In genomic region chr21:21332492-21332891, GRCh38 we compare ENCODE assay signal across 22 cellular contexts.
DNase-seq lines count a peak whose midpoint lies in the region; ATAC-seq, FAIRE-seq and TF ChIP-seq lines count a peak whose summit lies in the region.
"Had no signal": no experiment of that assay in that cellular context is flagged by ENCODE, and none has a peak within 500 bp of the region (broad histone marks: within the 10 kb centered on the region; RNA-seq: fewer than 3 reads in every experiment).

No MANE protein-coding gene starts in this region.

- no peak for TF ChIP-seq POLR2A in K562 (conservative IDR thresholded peaks at IDR 0.05)

- H3K27ac ChIP-seq in SU-DHL-6 (ENCODE audit: low read depth, low read length), result no peak overlapping the region
- H3K27ac ChIP-seq in K562 (ENCODE audit: extremely low read depth, low read depth, low read length), result no peak overlapping the region
- no peak overlapping the region for H3K27ac ChIP-seq in naive thymus-derived CD4-positive, alpha-beta T cell (ENCODE audit: low read depth, low read length)
- H3K27ac ChIP-seq: BLaER1 treated with 17β-estradiol and CSF1 and Interleukin-3, amounts not matched to agents 10 nM and 100 nM had no signal

- no peaks in the 10 kb centered on the region for H3K9me1 ChIP-seq in K562 (ENCODE audit: control insufficient read depth, insufficient read depth, low read length)

- H3K4me1 Mint-ChIP-seq in naive thymus-derived CD4-positive, alpha-beta T cell, result no peaks in the 10 kb centered on the region
- H3K4me1 Mint-ChIP-seq: CD14-positive monocyte; CD8-positive, alpha-beta memory T cell had no signal

- TF ChIP-seq RAD21 in K562 (CRISPR knock-in tag; conservative IDR thresholded peaks at IDR 0.05 in 1 of 2, IDR thresholded peaks at IDR 0.05 in 1 of 2), result no peak

- H3K4me2 ChIP-seq in SU-DHL-6 (ENCODE audit: low read depth, low read length, poor library complexity, severe bottlenecking) (no peak overlapping the region), K562 (ENCODE audit: insufficient read depth, low read length) (no peak overlapping the region)
- H3K4me2 ChIP-seq: BLaER1 treated with 17β-estradiol and CSF1 and Interleukin-3, amounts not matched to agents 10 nM and 100 nM; GM23338 had no signal

- no TSS peak for BruUV-seq in K562 (replicated peaks; lab: Mats Ljungman, UMichigan)

- no peaks in the 10 kb centered on the region for H3K9me2 ChIP-seq in SU-DHL-6 (replicated peaks; ENCODE audit: insufficient read depth, low read length)

- H3K9me3 ChIP-seq in SU-DHL-6 (ENCODE audit: insufficient read depth, low read length) (no peaks in the 10 kb centered on the region), K562 (replicated peaks; ENCODE audit: control insufficient read depth, insufficient read depth, low read depth, low read length) (no peaks in the 10 kb centered on the region)
- no peaks in the 10 kb centered on the region for H3K9me3 ChIP-seq in naive thymus-derived CD4-positive, alpha-beta T cell (ENCODE audit: control insufficient read depth in 2 of 3, low read length in 3 of 3)
- H3K9me3 ChIP-seq: BE2C; BLaER1 treated with 17β-estradiol and CSF1 and Interleukin-3, amounts not matched to agents 10 nM and 100 nM had no signal

- CTCF ChIA-PET in K562 (lab: Yijun Ruan, JAX; ENCODE audit: low intra/inter-chr PET ratio), result no interaction called here
- CTCF ChIA-PET in naive thymus-derived CD4-positive, alpha-beta T cell (lab: Charles Lee), result no interaction called here

- no peaks in the 10 kb centered on the region for H3K36me3 Mint-ChIP-seq in naive thymus-derived CD4-positive, alpha-beta T cell
- H3K36me3 Mint-ChIP-seq: CD14-positive monocyte; CD8-positive, alpha-beta memory T cell had no signal

- TF ChIP-seq CTCF in SU-DHL-6 (IDR thresholded peaks at IDR 0.05; ENCODE audit: insufficient read depth, low read length, poor library complexity, severe bottlenecking) (no peak), K562 (IDR thresholded peaks at IDR 0.05 in 2 of 3, conservative IDR thresholded peaks at IDR 0.05 in 1 of 3; ENCODE audit: insufficient read depth in 2 of 3, low read depth in 1 of 3, low read length in 3 of 3) (no peak)

- H3K4me3 ChIP-seq in SU-DHL-6 (ENCODE audit: insufficient read depth, low read length, poor library complexity, severe bottlenecking) (no peak overlapping the region), K562 (no peak overlapping the region)
- H3K4me3 ChIP-seq in naive thymus-derived CD4-positive, alpha-beta T cell (ENCODE audit: low read length), result no peak overlapping the region
- H3K4me3 ChIP-seq: BLaER1 treated with 17β-estradiol and CSF1 and Interleukin-3, amounts not matched to agents 10 nM and 100 nM; GM12878; GM23338 had no signal

- H3K9ac ChIP-seq in SU-DHL-6 (ENCODE audit: low read length) (no peak overlapping the region), K562 (ENCODE audit: insufficient read depth in 1 of 2, low read depth in 2 of 2, low read length in 2 of 2) (no peak overlapping the region)
- H3K9ac ChIP-seq: BLaER1 treated with 17β-estradiol and CSF1 and Interleukin-3, amounts not matched to agents 10 nM and 100 nM had no signal

- H3K4me3 Mint-ChIP-seq in naive thymus-derived CD4-positive, alpha-beta T cell, result no peak overlapping the region
- H3K4me3 Mint-ChIP-seq: CD14-positive monocyte; CD4-positive, alpha-beta T cell; CD8-positive, alpha-beta memory T cell; GM23338; H9 had no signal

- no peaks in the 10 kb centered on the region for H3K36me3 ChIP-seq in SU-DHL-6 (ENCODE audit: low read length)
- H3K36me3 ChIP-seq in K562 (ENCODE audit: control insufficient read depth, insufficient read depth, low read length), result peaks cover 5% of the 10 kb centered on the region; the same call in 1 of the 3 replicates
- no peaks in the 10 kb centered on the region for H3K36me3 ChIP-seq in naive thymus-derived CD4-positive, alpha-beta T cell (ENCODE audit: control insufficient read depth in 2 of 3, insufficient read depth in 3 of 3, low read length in 3 of 3)
- H3K36me3 ChIP-seq: BE2C; BLaER1 treated with 17β-estradiol and CSF1 and Interleukin-3, amounts not matched to agents 10 nM and 100 nM had no signal

- FAIRE-seq in K562 (lab: Jason Lieb, UNC), result peak; percentile 89
- FAIRE-seq: A204.1, D721Med, GM12878, GM18507 had no signal

- H3K27ac Mint-ChIP-seq in naive thymus-derived CD4-positive, alpha-beta T cell, result no peak overlapping the region
- H3K27ac Mint-ChIP-seq: CD14-positive monocyte; CD4-positive, alpha-beta T cell; CD8-positive, alpha-beta memory T cell; GM23338 had no signal

- 4% methylated on average over 3 of the region's 3 CpGs for WGBS in K562 (ENCODE audit: insufficient coverage, low coverage, missing lambda C conversion rate)

- H3K27me3 Mint-ChIP-seq in naive thymus-derived CD4-positive, alpha-beta T cell, result no peaks in the 10 kb centered on the region
- H3K27me3 Mint-ChIP-seq: CD4-positive, alpha-beta T cell; CD8-positive, alpha-beta memory T cell had no signal

- H3K4me1 ChIP-seq in K562 (replicated peaks in 1 of 2; ENCODE audit: control insufficient read depth in 2 of 2, insufficient read depth in 2 of 2, low read length in 2 of 2), result peaks cover 0 to 4% of the 10 kb centered on the region in 2 experiments; a peak in 3 of 5 replicates
- H3K4me1 ChIP-seq in naive thymus-derived CD4-positive, alpha-beta T cell (ENCODE audit: control insufficient read depth in 2 of 2, insufficient read depth in 2 of 2, low read length in 2 of 2), result no peaks in the 10 kb centered on the region
- H3K4me1 ChIP-seq: BE2C; BLaER1 treated with 17β-estradiol and CSF1 and Interleukin-3, amounts not matched to agents 10 nM and 100 nM had no signal

- peaks cover 0 to 5% (median 0%) of the 10 kb centered on the region in 11 donors for H3K9me3 Mint-ChIP-seq in naive thymus-derived CD4-positive, alpha-beta T cell
- H3K9me3 Mint-ChIP-seq: CD4-positive, alpha-beta T cell; GM23338; H9 had no signal

- intact Hi-C loops in K562 (cut with micrococcal nuclease), result no loop called here
- intact Hi-C loops in naive thymus-derived CD4-positive, alpha-beta T cell (cut with micrococcal nuclease), result no loop called here

- ATAC-seq in K562, result peak; percentile 92
- ATAC-seq in naive thymus-derived CD4-positive, alpha-beta T cell, result no peak
- ATAC-seq: GM12878, GM23338, HCT116 had no signal

- DNase-seq in Ammon's horn (ENCODE audit: low spot score), result peak; percentile 8
- DNase-seq in K562 (ENCODE audit: extremely low read depth in 1 of 4, low spot score in 3 of 4), result peak in 2 of 4 experiments; percentile 31 to 64
- no peak for DNase-seq in NCI-H146 (lab: John Stamatoyannopoulos, UW)
- no peak for DNase-seq in naive thymus-derived CD4-positive, alpha-beta T cell
- no peak for DNase-seq in NCI-H345 (lab: John Stamatoyannopoulos, UW)
- DNase-seq: BE2C; CD4-positive, alpha-beta T cell; CD8-positive, alpha-beta memory T cell; DMS 273 treated with DMSO at 0.1 percent for 48 hours; DMS79; EL; GDM1; H9 had no signal

- POLR2A ChIA-PET in K562 (lab: Yijun Ruan, JAX), result interaction anchor here (1.0 kb wide), 1 partner anchor 15 kb away, joined by 3 read pairs; no protein-coding TSS in a partner anchor
- POLR2A ChIA-PET in naive thymus-derived CD4-positive, alpha-beta T cell (lab: Charles Lee), result no interaction called here

- H2AFZ ChIP-seq in SU-DHL-6 (ENCODE audit: low read depth, low read length, severe bottlenecking) (peak overlapping the region; percentile 68), K562 (ENCODE audit: low read depth, low read length) (no peak overlapping the region)
- H2AFZ ChIP-seq: GM23338 had no signal

- in situ Hi-C loops in K562 (cut with MboI), result no loop called here

- no peaks in the 10 kb centered on the region for H3K79me2 ChIP-seq in SU-DHL-6 (ENCODE audit: insufficient read depth, low read length)
- H3K79me2 ChIP-seq in K562 (ENCODE audit: control insufficient read depth, insufficient read depth, low read length), result no peaks in the 10 kb centered on the region

- no peak for TF ChIP-seq EP300 in K562 (IDR thresholded peaks at IDR 0.05; ENCODE audit: low read length)

- H3F3A ChIP-seq in SU-DHL-6 (ENCODE audit: insufficient read depth), result no peaks in the 10 kb centered on the region

- H4K20me1 ChIP-seq in SU-DHL-6 (ENCODE audit: low read depth, low read length), result no peaks in the 10 kb centered on the region
- no peaks in the 10 kb centered on the region for H4K20me1 ChIP-seq in K562 (replicated peaks; ENCODE audit: control insufficient read depth, insufficient read depth, low read length)
- H4K20me1 ChIP-seq: BLaER1 treated with 17β-estradiol and CSF1 and Interleukin-3, amounts not matched to agents 10 nM and 100 nM had no signal

- no peaks in the 10 kb centered on the region for H3K27me3 ChIP-seq in SU-DHL-6 (ENCODE audit: low read length)
- H3K27me3 ChIP-seq in K562 (ENCODE audit: control insufficient read depth in 2 of 2, insufficient read depth in 2 of 2, low read length in 2 of 2), result no peaks in the 10 kb centered on the region
- no peaks in the 10 kb centered on the region for H3K27me3 ChIP-seq in naive thymus-derived CD4-positive, alpha-beta T cell (ENCODE audit: control insufficient read depth in 2 of 2, insufficient read depth in 2 of 2, low read length in 2 of 2)
- H3K27me3 ChIP-seq: BE2C; BLaER1 treated with 17β-estradiol and CSF1 and Interleukin-3, amounts not matched to agents 10 nM and 100 nM had no signal

TF ChIP-seq in K562, 482 proteins besides CTCF, POLR2A, EP300 and RAD21 (continues in another document):
- TF ChIP-seq MTA2 (IDR thresholded peaks at IDR 0.05; ENCODE audit: low read depth) (peak; percentile 44; the same call in 1 of the 2 replicates), ILK (tag; IDR thresholded peaks at IDR 0.05; ENCODE audit: borderline replicate concordance, low read depth) (no peak), DPF2 (IDR thresholded peaks at IDR 0.05) (peak; percentile 65; the same call in 1 of the 2 replicates), KAT8 (IDR thresholded peaks at IDR 0.05; ENCODE audit: low read depth) (no peak), CREBBP (IDR thresholded peaks at IDR 0.05; ENCODE audit: low read depth, low read length) (no peak), MCM2 (IDR thresholded peaks at IDR 0.05; ENCODE audit: low read depth) (no peak), PTTG1 (tag; IDR thresholded peaks at IDR 0.05; ENCODE audit: low read depth) (no peak), POLR2AphosphoS5 (IDR thresholded peaks at IDR 0.05; ENCODE audit: control insufficient read depth, insufficient read depth, low read depth, low read length) (peak; percentile 34; the same call in 1 of the 2 replicates), NFIC (IDR thresholded peaks at IDR 0.05) (peak; percentile 30; the same call in 1 of the 2 replicates), SMARCE1 (IDR thresholded peaks at IDR 0.05) (no peak), TRIM24 (IDR thresholded peaks at IDR 0.05) (peak; percentile 56 to 62; a peak in 3 of 4 replicates), TAL1 (IDR thresholded peaks at IDR 0.05) (peak; percentile 76), CBFA2T2 (conservative IDR thresholded peaks at IDR 0.05) (peak; percentile 80)
- TF ChIP-seq, protein P1, sequence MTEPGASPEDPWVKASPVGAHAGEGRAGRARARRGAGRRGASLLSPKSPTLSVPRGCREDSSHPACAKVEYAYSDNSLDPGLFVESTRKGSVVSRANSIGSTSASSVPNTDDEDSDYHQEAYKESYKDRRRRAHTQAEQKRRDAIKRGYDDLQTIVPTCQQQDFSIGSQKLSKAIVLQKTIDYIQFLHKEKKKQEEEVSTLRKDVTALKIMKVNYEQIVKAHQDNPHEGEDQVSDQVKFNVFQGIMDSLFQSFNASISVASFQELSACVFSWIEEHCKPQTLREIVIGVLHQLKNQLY (CRISPR knock-in tag; conservative IDR thresholded peaks at IDR 0.05), result no peak
